ENCODE assay signal across 9 cellular contexts in genomic region chr5:145825751-145826180, GRCh38. TPM values are rescaled to one million over a fixed set of nuclear protein-coding genes. Genes with fewer than 3 reads are reported as not detected.
DNase-seq lines count a peak whose midpoint lies in the region; ATAC-seq, FAIRE-seq and TF ChIP-seq lines count a peak whose summit lies in the region.
"Had no signal": no experiment of that assay in that cellular context is flagged by ENCODE, and none has a peak within 500 bp of the region (broad histone marks: within the 10 kb centered on the region; RNA-seq: fewer than 3 reads in every experiment).

No MANE protein-coding gene starts in this region.

- H3K4me1 ChIP-seq in OCI-LY7 (ENCODE audit: insufficient read depth, low read length, poor library complexity, severe bottlenecking) (no peaks in the 10 kb centered on the region), osteoblast (ENCODE audit: insufficient read depth, low read length) (peaks cover 8% of the 10 kb centered on the region)
- H3K4me1 ChIP-seq: SJCRH30 had no signal

- H3K36me3 Mint-ChIP-seq in CD4-positive, alpha-beta T cell (ENCODE audit: low read depth) = no peaks in the 10 kb centered on the region

- H3K27me3 ChIP-seq in CD4-positive, alpha-beta T cell (ENCODE audit: control insufficient read depth, insufficient read depth, low read length) = no peaks in the 10 kb centered on the region
- H3K27me3 ChIP-seq in osteoblast (ENCODE audit: insufficient read depth, low read length) = no peaks in the 10 kb centered on the region
- H3K27me3 ChIP-seq: SJCRH30 had no signal

- no TSS peak for BruUV-seq in OCI-LY7 (replicated peaks; lab: Mats Ljungman, UMichigan)

- POLR2A ChIA-PET in CD4-positive, alpha-beta T cell (lab: Charles Lee) = no interaction called here
- POLR2A ChIA-PET in OCI-LY7 (lab: Charles Lee) = interaction anchor here (0.6 kb wide), 2 partner anchors 20 to 305 kb away, joined by 3 read pairs; no protein-coding TSS in a partner anchor

- FAIRE-seq in endometrium (lab: Jason Lieb, UNC) = peak; percentile 76

- no peak overlapping the region for H3K27ac Mint-ChIP-seq in CD4-positive, alpha-beta T cell

- H3K9me3 Mint-ChIP-seq in CD4-positive, alpha-beta T cell = no peaks in the 10 kb centered on the region

- DNase-seq in CD4-positive, alpha-beta T cell = no peak
- peak; percentile 32 for DNase-seq in HS-5 (ENCODE audit: low read depth)
- DNase-seq in OCI-LY7 (ENCODE audit: low spot score) = peak; percentile 61
- no peak for DNase-seq in osteoblast (ENCODE audit: insufficient read length, low spot score, missing footprints)
- no peak for DNase-seq in putamen (ENCODE audit: low spot score)
- DNase-seq in HK-2 (ENCODE audit: unreplicated experiment) = no peak

- no peaks in the 10 kb centered on the region for H3K79me2 ChIP-seq in OCI-LY7 (ENCODE audit: insufficient read depth, low read depth, low read length)
- peaks cover 11% of the 10 kb centered on the region for H3K79me2 ChIP-seq in osteoblast (ENCODE audit: insufficient read depth, low read length)

- H2AFZ ChIP-seq in OCI-LY7 (ENCODE audit: low read length) (no peak overlapping the region), osteoblast (ENCODE audit: low read length) (no peak overlapping the region)

- H3K9me3 ChIP-seq in CD4-positive, alpha-beta T cell (ENCODE audit: control insufficient read depth, low read length) = no peaks in the 10 kb centered on the region
- H3K9me3 ChIP-seq in OCI-LY7 (ENCODE audit: low read length) = no peaks in the 10 kb centered on the region
- no peaks in the 10 kb centered on the region for H3K9me3 ChIP-seq in osteoblast (ENCODE audit: low read depth, low read length)
- H3K9me3 ChIP-seq: SJCRH30 had no signal

- H3K4me2 ChIP-seq in OCI-LY7 (ENCODE audit: low read length) (no peak overlapping the region), osteoblast (ENCODE audit: insufficient read depth, low read length) (no peak overlapping the region)

- no peaks in the 10 kb centered on the region for H3K9me2 ChIP-seq in OCI-LY7 (ENCODE audit: insufficient read depth, low read length)

- H4K20me1 ChIP-seq in OCI-LY7 (ENCODE audit: insufficient read depth, low read length) (no peaks in the 10 kb centered on the region), osteoblast (ENCODE audit: insufficient read depth, low read length) (no peaks in the 10 kb centered on the region)

- H3K4me1 Mint-ChIP-seq in CD4-positive, alpha-beta T cell (ENCODE audit: low read depth) = no peaks in the 10 kb centered on the region

- peak; percentile 73 for TF ChIP-seq CTCF in CD4-positive, alpha-beta T cell (IDR thresholded peaks at IDR 0.05)
- TF ChIP-seq CTCF in OCI-LY7 (conservative IDR thresholded peaks at IDR 0.05; ENCODE audit: low read length) = peak; percentile 95
- peak; percentile 85 for TF ChIP-seq CTCF in osteoblast (IDR thresholded peaks at IDR 0.05; ENCODE audit: extremely low read depth, low read depth, low read length)

- H3K4me3 Mint-ChIP-seq in CD4-positive, alpha-beta T cell = no peak overlapping the region

- H3K27me3 Mint-ChIP-seq in CD4-positive, alpha-beta T cell = no peaks in the 10 kb centered on the region

- no peak overlapping the region for H3K27ac ChIP-seq in CD4-positive, alpha-beta T cell (ENCODE audit: low read depth, low read length)
- H3K27ac ChIP-seq in OCI-LY7 (ENCODE audit: low read depth, low read length, poor library complexity, severe bottlenecking) (no peak overlapping the region), osteoblast (ENCODE audit: low read depth, low read length) (no peak overlapping the region)
- H3K27ac ChIP-seq: SJCRH30 had no signal

- H3K4me3 ChIP-seq in OCI-LY7 (ENCODE audit: low read depth, low read length, poor library complexity, severe bottlenecking) (no peak overlapping the region), osteoblast (ENCODE audit: insufficient read depth, low read length) (no peak overlapping the region)
- H3K4me3 ChIP-seq: SJCRH30 had no signal

- no peaks in the 10 kb centered on the region for H3K36me3 ChIP-seq in OCI-LY7 (ENCODE audit: insufficient read depth, low read length)
- H3K36me3 ChIP-seq in osteoblast (ENCODE audit: insufficient read depth, low read length) = no peaks in the 10 kb centered on the region
- H3K36me3 ChIP-seq: SJCRH30 had no signal

- CTCF ChIA-PET in CD4-positive, alpha-beta T cell (lab: Charles Lee) = interaction anchor here (0.6 to 2.5 kb wide), 4 partner anchors 121 to 1622 kb away, joined by 3 to 8 read pairs (median 3); no protein-coding TSS in a partner anchor
- CTCF ChIA-PET in OCI-LY7 (lab: Charles Lee; ENCODE audit: unreplicated experiment) = no interaction called here

- intact Hi-C loops in CD4-positive, alpha-beta T cell (cut with DNase I, micrococcal nuclease) = loop anchor here in 1 of 2 experiments (2.0 kb wide), 1 partner anchor 1621 kb away; no protein-coding TSS in a partner anchor
- intact Hi-C loops in OCI-LY7 (cut with micrococcal nuclease; ENCODE audit: unreplicated experiment) = loop anchor here (2.0 to 5.0 kb wide), 5 partner anchors 128 to 1623 kb away; no protein-coding TSS in a partner anchor

- no peak for ATAC-seq in CD4-positive, alpha-beta T cell (ENCODE audit: poor library complexity)
- ATAC-seq in GM19043 (IDR thresholded peaks at IDR 0.05; ENCODE audit: low read depth, unreplicated experiment) = peak; percentile 63

RNA-seq across cellular contexts. Expression of gene PRELID2, which starts 9.4 kb away (rescaled TPM):
- under 1 TPM; 0.44 to 0.56 TPM for total RNA-seq in CD4-positive, alpha-beta T cell
- total RNA-seq in OCI-LY7 (2014; rRNA removed; shearing (Covaris generic)) = 1.4 and 2.0 TPM in 2 replicates
- total RNA-seq in OCI-LY7 (2022) = 8.2 and 9.5 TPM in 2 replicates
- total RNA-seq in osteoblast = 18.0 and 19.5 TPM in 2 replicates

RNA-seq across cellular contexts. Expression of gene GRXCR2, which starts 47.0 kb away (rescaled TPM):
- not detected for total RNA-seq in CD4-positive, alpha-beta T cell
- total RNA-seq in OCI-LY7 (2014; rRNA removed; shearing (Covaris generic)) = not detected in 2 replicates
- not detected in 2 replicates for total RNA-seq in OCI-LY7 (2022)
- not detected in 2 replicates for total RNA-seq in osteoblast
- total RNA-seq: SJCRH30 had no signal

Comparison
In these comparisons a context has a peak if more than half of its experiments do, and no peak if none do; other contexts are left out.
1. DNase-seq: peak in HS-5 (single experiment) and OCI-LY7 (single experiment); none in CD4-positive, alpha-beta T cell (0 of 10), osteoblast (single experiment), putamen (single experiment) and HK-2 (single experiment).
2. Peak in every context shown above with its lines, with median percentiles within 50 percentile points of each other: CTCF ChIP-seq.